In genomic region chr12:79557690-79558315, GRCh38 we compare ENCODE assay signal across 1 cellular context.
TF ChIP-seq lines count a peak whose summit lies in the region.

No MANE protein-coding gene starts in this region.

TF ChIP-seq in GM23338, 12 proteins besides CTCF, POLR2A, EP300 and RAD21 (continued from another document):
- TF ChIP-seq ZNF462 (CRISPR knock-in tag; IDR thresholded peaks at IDR 0.05), result no peak
- TF ChIP-seq STAT1 (IDR thresholded peaks at IDR 0.05; ENCODE audit: unreplicated experiment), result no peak
- TF ChIP-seq REST (IDR thresholded peaks at IDR 0.05; ENCODE audit: unreplicated experiment), result no peak
- TF ChIP-seq ETS1 (IDR thresholded peaks at IDR 0.05), result no peak
- TF ChIP-seq ZNF331 (CRISPR knock-in tag; IDR thresholded peaks at IDR 0.05; ENCODE audit: low read depth), result no peak
- TF ChIP-seq POLR2AphosphoS5 (IDR thresholded peaks at IDR 0.05; ENCODE audit: low read depth), result no peak
- TF ChIP-seq ZNF114 (CRISPR knock-in tag; IDR thresholded peaks at IDR 0.05), result no peak
- TF ChIP-seq EZH2phosphoT487 (IDR thresholded peaks at IDR 0.05; ENCODE audit: unreplicated experiment), result no peak
- no peak for TF ChIP-seq JUNB (IDR thresholded peaks at IDR 0.05; ENCODE audit: unreplicated experiment)
